In the genomic region with DNA sequence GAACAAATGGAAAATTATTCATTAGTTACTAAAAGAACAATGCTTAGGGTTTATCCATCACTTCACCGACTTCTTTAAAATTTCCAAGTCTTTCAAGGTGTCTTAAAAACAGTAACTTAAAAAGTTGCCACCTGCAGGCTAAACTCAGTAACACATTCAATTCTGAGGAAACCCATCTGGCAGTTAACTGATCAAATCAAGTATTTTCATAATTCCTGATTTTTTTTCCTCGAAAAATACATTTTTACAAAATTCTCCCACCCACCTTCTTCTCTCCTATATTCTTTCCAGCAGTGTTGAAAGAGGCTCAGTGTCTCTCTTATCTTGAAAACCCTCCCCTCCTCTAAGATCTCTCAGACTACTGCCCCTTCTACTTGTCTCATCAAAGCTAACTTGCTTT, we compare ENCODE assay signal across 8 cellular contexts. TPM values are rescaled to one million over a fixed set of nuclear protein-coding genes. Genes with fewer than 3 reads are reported as not detected.
A peak's percentile ranks its signal among the peaks of the same experiment; 100 is the strongest.
DNase-seq lines count a peak whose midpoint lies in the region; ATAC-seq and TF ChIP-seq lines count a peak whose summit lies in the region.
"Had no signal": no experiment of that assay in that cellular context is flagged by ENCODE, and none has a peak within 500 bp of the region (broad histone marks: within the 10 kb centered on the region; RNA-seq: fewer than 3 reads in every experiment).

No MANE protein-coding gene starts in this region.

- H3K36me3 ChIP-seq in MM.1S (replicated peaks; ENCODE audit: insufficient read depth, low read length) (no peaks in the 10 kb centered on the region), endodermal cell (ENCODE audit: control insufficient read depth, insufficient read depth, low read length) (peaks cover 70% of the 10 kb centered on the region), psoas muscle (ENCODE audit: insufficient read depth in 1 of 2, low read depth in 1 of 2) (peaks cover 17 to 96% of the 10 kb centered on the region in 2 donors)

- no peak overlapping the region for H3K27ac Mint-ChIP-seq in endodermal cell

- peak; percentile 47 for TF ChIP-seq CTCF in MM.1S (IDR thresholded peaks at IDR 0.05; ENCODE audit: low read length)
- peak; percentile 74 for TF ChIP-seq CTCF in endodermal cell (conservative IDR thresholded peaks at IDR 0.05)
- peak; percentile 41 for TF ChIP-seq CTCF in psoas muscle (IDR thresholded peaks at IDR 0.05)

- H3K27ac ChIP-seq in MM.1S (ENCODE audit: low read length) (no peak overlapping the region), endodermal cell (ENCODE audit: low read depth, low read length) (no peak overlapping the region), psoas muscle (no peak overlapping the region)
- H3K27ac ChIP-seq: SJSA1 had no signal

- no peaks in the 10 kb centered on the region for H4K20me1 ChIP-seq in MM.1S (ENCODE audit: insufficient read depth, low read length)

- no peaks in the 10 kb centered on the region for H3K79me2 ChIP-seq in MM.1S (ENCODE audit: low read length)

- DNase-seq in GM03348 (ENCODE audit: low spot score) (peak; percentile 56), MM.1S (peak; percentile 27), endodermal cell (no peak), psoas muscle (no peak), C1 segment of cervical spinal cord (lab: John Stamatoyannopoulos, UW) (no peak), NCI-H1105 (lab: John Stamatoyannopoulos, UW) (no peak)

- H3K4me1 Mint-ChIP-seq in endodermal cell: no peaks in the 10 kb centered on the region

- H3K4me1 ChIP-seq in MM.1S (ENCODE audit: low read length) (no peaks in the 10 kb centered on the region), endodermal cell (ENCODE audit: control insufficient read depth, insufficient read depth, low read length) (no peaks in the 10 kb centered on the region), psoas muscle (no peaks in the 10 kb centered on the region)
- H3K4me1 ChIP-seq: SJSA1 had no signal

- H3K27me3 ChIP-seq in MM.1S (replicated peaks; ENCODE audit: insufficient read depth, low read length) (no peaks in the 10 kb centered on the region), endodermal cell (ENCODE audit: control insufficient read depth, insufficient read depth, low read length, poor library complexity, severe bottlenecking) (no peaks in the 10 kb centered on the region), psoas muscle (ENCODE audit: insufficient read depth in 3 of 3, low read length in 2 of 3) (no peaks in the 10 kb centered on the region)
- H3K27me3 ChIP-seq: SJSA1 had no signal

- H3K4me2 ChIP-seq in MM.1S (ENCODE audit: low read depth, low read length): no peak overlapping the region

- no peak overlapping the region for H3K4me3 Mint-ChIP-seq in endodermal cell

- WGBS in endodermal cell (ENCODE audit: insufficient coverage in 1 of 2, insufficient read length in 1 of 2), 2 experiments: 75 to 76% methylated on average over 2 of the region's 2 CpGs
- WGBS in psoas muscle, 3 donors: 52 to 70% (median 58%) methylated on average over 2 of the region's 2 CpGs

- no peak overlapping the region for H2AFZ ChIP-seq in MM.1S (ENCODE audit: low read length)

- no peaks in the 10 kb centered on the region for H3K27me3 Mint-ChIP-seq in endodermal cell (ENCODE audit: insufficient read depth)

- H3K4me3 ChIP-seq in MM.1S (ENCODE audit: low read length) (no peak overlapping the region), endodermal cell (ENCODE audit: low read length) (no peak overlapping the region), psoas muscle (no peak overlapping the region)
- H3K4me3 ChIP-seq: SJSA1 had no signal

- H3K9me2 ChIP-seq in MM.1S (replicated peaks; ENCODE audit: insufficient read depth, low read length): no peaks in the 10 kb centered on the region

- no peaks in the 10 kb centered on the region for H3K9me3 Mint-ChIP-seq in endodermal cell

- intact Hi-C loops in psoas muscle (cut with DNase I): no loop called here

- peak in 1 of 4 donors; percentile 42 for ATAC-seq in psoas muscle
- ATAC-seq in HG03565 (IDR thresholded peaks at IDR 0.05; ENCODE audit: unreplicated experiment): no peak

- peaks cover 71% of the 10 kb centered on the region for H3K36me3 Mint-ChIP-seq in endodermal cell (ENCODE audit: low read depth)

- H3F3A ChIP-seq in MM.1S (ENCODE audit: insufficient read depth, low read length): no peaks in the 10 kb centered on the region

- H3K9ac ChIP-seq in MM.1S (ENCODE audit: low read length): no peak overlapping the region
- no peak overlapping the region for H3K9ac ChIP-seq in endodermal cell (ENCODE audit: extremely low read depth, low read length, poor library complexity, severe bottlenecking)

- H3K9me3 ChIP-seq in MM.1S (replicated peaks; ENCODE audit: insufficient read depth, low read length) (no peaks in the 10 kb centered on the region), endodermal cell (ENCODE audit: control insufficient read depth, low read length) (no peaks in the 10 kb centered on the region), psoas muscle (no peaks in the 10 kb centered on the region)
- H3K9me3 ChIP-seq: SJSA1 had no signal

RNA-seq across cellular contexts. Expression of a gene that starts 29.9 kb away (rescaled TPM):
- total RNA-seq in endodermal cell: 10 to 100 TPM; 43.7 to 45.7 TPM
- polyA plus RNA-seq in endodermal cell (2013, experiment 1 of 2): 29.8 TPM
- 27.5 TPM for polyA plus RNA-seq in endodermal cell (2013, experiment 2 of 2)
- 10 to 100 TPM; 11.6 to 15.0 (median 14.3) TPM for total RNA-seq in psoas muscle
- 10 to 100 TPM; 10.3 to 20.9 (median 10.3) TPM for polyA plus RNA-seq in psoas muscle

RNA-seq across cellular contexts. Expression of a gene that starts 32.6 kb away (rescaled TPM):
- 10 to 100 TPM; 60.1 to 73.3 TPM for total RNA-seq in endodermal cell
- polyA plus RNA-seq in endodermal cell (2013, experiment 1 of 2): 59.2 TPM
- polyA plus RNA-seq in endodermal cell (2013, experiment 2 of 2): 54.5 TPM
- 10 to 100 TPM; 37.5 to 62.3 (median 45.7) TPM for total RNA-seq in psoas muscle
- 10 to 100 TPM; 36.0 to 63.7 (median 55.2) TPM for polyA plus RNA-seq in psoas muscle

Comparison
In these comparisons a context has a peak if more than half of its experiments do, and no peak if none do; other contexts are left out.
1. DNase-seq: peak in GM03348 (single experiment) and MM.1S (single experiment); none in endodermal cell (single experiment), psoas muscle (0 of 2), C1 segment of cervical spinal cord (0 of 14) and NCI-H1105 (single experiment).
2. Peak in every context shown above with its lines, with median percentiles within 50 percentile points of each other: CTCF ChIP-seq.